ENCODE assay signal across 8 cellular contexts in genomic region chr3:195914648-195915473, GRCh38. TPM values are rescaled to one million over a fixed set of nuclear protein-coding genes. Genes with fewer than 3 reads are reported as not detected.
DNase-seq lines count a peak whose midpoint lies in the region; FAIRE-seq and TF ChIP-seq lines count a peak whose summit lies in the region.

No MANE protein-coding gene starts in this region.

- H3K9ac ChIP-seq in MM.1S (ENCODE audit: low read length): peak overlapping the region; percentile 7; the same call in 1 of the 2 replicates

- H3K4me1 ChIP-seq in HAP-1: peaks cover 19% of the 10 kb centered on the region
- H3K4me1 ChIP-seq in MM.1S (ENCODE audit: low read length): peaks cover 5% of the 10 kb centered on the region
- no peaks in the 10 kb centered on the region for H3K4me1 ChIP-seq in urinary bladder (ENCODE audit: insufficient read depth)

- DNase-seq in HAP-1 (ENCODE audit: low spot score in 2 of 2) (peak; percentile 95), MM.1S (peak; percentile 99), glutamatergic neuron (peak; percentile 95), progenitor cell of endocrine pancreas (ENCODE audit: low spot score, unreplicated experiment) (peak; percentile 86), NCI-H146 (lab: John Stamatoyannopoulos, UW) (no peak)
- peak; percentile 94 for DNase-seq in activated T-helper 9 cell treated with anti-CD3 and anti-CD28 coated beads, Interleukin-2, amount 50 U/mL, for 16 hours (ENCODE audit: low read depth)

- H3K36me3 ChIP-seq in HAP-1 (replicated peaks): no peaks in the 10 kb centered on the region
- no peaks in the 10 kb centered on the region for H3K36me3 ChIP-seq in MM.1S (replicated peaks; ENCODE audit: insufficient read depth, low read length)
- no peaks in the 10 kb centered on the region for H3K36me3 ChIP-seq in urinary bladder (ENCODE audit: insufficient read depth)

- no peaks in the 10 kb centered on the region for H3K79me2 ChIP-seq in MM.1S (ENCODE audit: low read length)

- peaks cover 5% of the 10 kb centered on the region for H3K9me3 Mint-ChIP-seq in glutamatergic neuron (ENCODE audit: unreplicated experiment)
- H3K9me3 Mint-ChIP-seq in progenitor cell of endocrine pancreas (ENCODE audit: low read depth): no peaks in the 10 kb centered on the region

- no peaks in the 10 kb centered on the region for H3F3A ChIP-seq in MM.1S (ENCODE audit: insufficient read depth, low read length)

- H2AFZ ChIP-seq in MM.1S (ENCODE audit: low read length): peak overlapping the region; percentile 56

- peak overlapping the region; percentile 34 for H3K4me2 ChIP-seq in MM.1S (ENCODE audit: low read depth, low read length)

- peaks cover 1% of the 10 kb centered on the region for H3K27me3 Mint-ChIP-seq in glutamatergic neuron (ENCODE audit: unreplicated experiment)
- H3K27me3 Mint-ChIP-seq in progenitor cell of endocrine pancreas: peaks cover 18% of the 10 kb centered on the region

- H4K20me1 ChIP-seq in MM.1S (ENCODE audit: insufficient read depth, low read length): no peaks in the 10 kb centered on the region

- H3K4me3 ChIP-seq in HAP-1 (no peak overlapping the region), MM.1S (ENCODE audit: low read length) (no peak overlapping the region), urinary bladder (ENCODE audit: low read depth, low read length) (no peak overlapping the region)

- in situ Hi-C loops in HAP-1 (cut with MboI; ENCODE audit: low sequenced_read_pairs): no loop called here

- H3K27me3 ChIP-seq in HAP-1 (ENCODE audit: low read depth) (no peaks in the 10 kb centered on the region), MM.1S (replicated peaks; ENCODE audit: insufficient read depth, low read length) (no peaks in the 10 kb centered on the region)

- peak overlapping the region; percentile 36; the same call in 1 of the 2 replicates for H3K27ac ChIP-seq in MM.1S (ENCODE audit: low read length)
- peak overlapping the region; percentile 34 for H3K27ac ChIP-seq in urinary bladder (ENCODE audit: low read depth)

- no peaks in the 10 kb centered on the region for H3K36me3 Mint-ChIP-seq in glutamatergic neuron (ENCODE audit: unreplicated experiment)
- no peaks in the 10 kb centered on the region for H3K36me3 Mint-ChIP-seq in progenitor cell of endocrine pancreas (ENCODE audit: insufficient read depth)

- peaks cover 7% of the 10 kb centered on the region for H3K4me1 Mint-ChIP-seq in glutamatergic neuron (ENCODE audit: low read depth, unreplicated experiment)
- peaks cover 10% of the 10 kb centered on the region for H3K4me1 Mint-ChIP-seq in progenitor cell of endocrine pancreas (ENCODE audit: low read depth)

- H3K27ac Mint-ChIP-seq in glutamatergic neuron (ENCODE audit: unreplicated experiment) (peak overlapping the region; percentile 91), progenitor cell of endocrine pancreas (peak overlapping the region; percentile 79)

- no peaks in the 10 kb centered on the region for H3K9me2 ChIP-seq in MM.1S (replicated peaks; ENCODE audit: insufficient read depth, low read length)

- no peaks in the 10 kb centered on the region for H3K9me3 ChIP-seq in HAP-1
- H3K9me3 ChIP-seq in MM.1S (replicated peaks; ENCODE audit: insufficient read depth, low read length): no peaks in the 10 kb centered on the region

- 18% methylated on average over 14 of the region's 14 CpGs for WGBS in urinary bladder

- peak; percentile 100 for TF ChIP-seq CTCF in MM.1S (IDR thresholded peaks at IDR 0.05; ENCODE audit: low read length)
- peak; percentile 99 for TF ChIP-seq CTCF in glutamatergic neuron (IDR thresholded peaks at IDR 0.05; ENCODE audit: partially characterized antibody, unreplicated experiment)
- peak; percentile 97 for TF ChIP-seq CTCF in progenitor cell of endocrine pancreas (IDR thresholded peaks at IDR 0.05; ENCODE audit: unreplicated experiment)

- H3K4me3 Mint-ChIP-seq in glutamatergic neuron (ENCODE audit: unreplicated experiment) (peak overlapping the region; percentile 59), progenitor cell of endocrine pancreas (ENCODE audit: low read depth) (no peak overlapping the region)

- peak; percentile 91 for FAIRE-seq in G401.6 (lab: Jason Lieb, UNC)

RNA-seq across cellular contexts. Expression of gene TNK2, which starts 6.5 kb away (rescaled TPM):
- total RNA-seq in glutamatergic neuron (ENCODE audit: unreplicated experiment) (46.2 TPM), progenitor cell of endocrine pancreas (57.3 and 73.6 TPM in 2 replicates), urinary bladder (8.7 TPM)
- polyA plus RNA-seq in urinary bladder: 38.3 TPM
